ENCODE assay signal across 20 cellular contexts in the genomic region with DNA sequence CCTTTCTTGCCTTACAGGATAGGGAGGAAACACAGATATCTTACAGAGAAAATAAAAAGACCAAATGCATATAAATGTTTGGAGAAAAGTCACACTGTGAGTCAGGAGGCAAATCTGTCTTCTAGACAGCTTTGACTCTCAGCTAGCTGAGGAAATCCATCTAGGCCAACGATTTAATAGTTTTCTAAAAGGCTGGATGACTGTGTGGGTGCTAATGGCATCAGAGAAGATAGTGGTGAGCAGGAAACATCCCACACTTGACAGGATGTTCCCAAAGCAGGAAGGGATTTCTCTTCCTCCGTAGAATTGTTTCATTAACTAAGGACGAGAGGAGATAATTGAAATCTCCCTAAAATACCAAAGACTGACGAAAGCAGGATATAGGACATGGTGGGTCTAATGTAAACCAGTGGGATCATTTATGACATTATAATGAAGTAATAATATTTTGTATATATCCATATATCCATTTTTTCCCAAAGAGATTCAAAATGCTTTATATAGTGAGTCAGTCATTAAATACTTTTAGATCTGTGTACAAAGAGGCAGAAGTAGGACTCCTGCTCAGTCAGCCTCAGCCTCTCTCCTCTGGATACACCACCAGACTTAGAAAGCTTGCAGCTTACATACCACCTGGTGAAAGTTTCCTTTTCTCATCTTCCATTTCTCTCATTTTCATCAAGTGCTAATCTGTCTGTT. TPM values are rescaled to one million over a fixed set of nuclear protein-coding genes. Genes with fewer than 3 reads are reported as not detected.
DNase-seq lines count a peak whose midpoint lies in the region; ATAC-seq and TF ChIP-seq lines count a peak whose summit lies in the region.
"Had no signal": no experiment of that assay in that cellular context is flagged by ENCODE, and none has a peak within 500 bp of the region (broad histone marks: within the 10 kb centered on the region; RNA-seq: fewer than 3 reads in every experiment).

No MANE protein-coding gene starts in this region.

- intact Hi-C loops in dendritic cell treated with granulocyte-macrophage colony-stimulating factor and Interleukin-4, amounts not matched to agents 40 ng/mL and 50 ng/mL, for 4 days (cut with micrococcal nuclease): no loop called here

- H3K4me3 ChIP-seq in HEK293 (ENCODE audit: low read depth, low read length): no peak overlapping the region
- H3K4me3 ChIP-seq: left lung had no signal

- POLR2A ChIA-PET in HEK293 (lab: Yijun Ruan, JAX): no interaction called here

- no peaks in the 10 kb centered on the region for H3K9me3 ChIP-seq in HEK293 (ENCODE audit: control insufficient read depth, insufficient read depth, low read depth, low read length)
- H3K9me3 ChIP-seq: left lung had no signal

- H3K36me3 Mint-ChIP-seq in dendritic cell treated with granulocyte-macrophage colony-stimulating factor and Interleukin-4, amounts not matched to agents 40 ng/mL and 50 ng/mL, for 4 days (ENCODE audit: low read depth): peaks cover 6% of the 10 kb centered on the region
- H3K36me3 Mint-ChIP-seq in glutamatergic neuron (ENCODE audit: unreplicated experiment): no peaks in the 10 kb centered on the region
- H3K36me3 Mint-ChIP-seq: natural killer cell treated with Interleukin-12 subunit alpha and Interleukin-12 subunit beta and Interleukin-15 and Interleukin-18, amount 100 ng/mL, for 72 hours had no signal

- H3K27me3 Mint-ChIP-seq in dendritic cell treated with granulocyte-macrophage colony-stimulating factor and Interleukin-4, amounts not matched to agents 40 ng/mL and 50 ng/mL, for 4 days: no peaks in the 10 kb centered on the region
- H3K27me3 Mint-ChIP-seq in glutamatergic neuron (ENCODE audit: unreplicated experiment): no peaks in the 10 kb centered on the region
- H3K27me3 Mint-ChIP-seq: natural killer cell treated with Interleukin-12 subunit alpha and Interleukin-12 subunit beta and Interleukin-15 and Interleukin-18, amount 100 ng/mL, for 72 hours had no signal

- H3K27ac Mint-ChIP-seq in dendritic cell treated with granulocyte-macrophage colony-stimulating factor and Interleukin-4, amounts not matched to agents 40 ng/mL and 50 ng/mL, for 4 days: peak overlapping the region; percentile 47
- H3K27ac Mint-ChIP-seq in glutamatergic neuron (ENCODE audit: unreplicated experiment): no peak overlapping the region
- H3K27ac Mint-ChIP-seq: HFFc6 had no signal

- peak; percentile 32 for ATAC-seq in GM18867 (IDR thresholded peaks at IDR 0.05; ENCODE audit: unreplicated experiment)
- ATAC-seq: activated CD4-positive, CD25-positive, alpha-beta regulatory T cell treated with anti-CD3 and anti-CD28 coated beads, Interleukin-2, amount 50 U/mL, for 24 hours; left lung; natural killer cell treated with Interleukin-12 subunit alpha and Interleukin-12 subunit beta and Interleukin-15 and Interleukin-18, amount 100 ng/mL, for 72 hours had no signal

- H3K4me3 Mint-ChIP-seq in dendritic cell treated with granulocyte-macrophage colony-stimulating factor and Interleukin-4, amounts not matched to agents 40 ng/mL and 50 ng/mL, for 4 days: no peak overlapping the region
- no peak overlapping the region for H3K4me3 Mint-ChIP-seq in glutamatergic neuron (ENCODE audit: unreplicated experiment)
- H3K4me3 Mint-ChIP-seq: HFFc6; natural killer cell treated with Interleukin-12 subunit alpha and Interleukin-12 subunit beta and Interleukin-15 and Interleukin-18, amount 100 ng/mL, for 72 hours had no signal

- 0 out of 2 replicates have a peak, but pooled peaks cover under 1% of the 10 kb centered on the region for H3K4me1 ChIP-seq in HEK293 (ENCODE audit: control insufficient read depth, insufficient read depth, low read length)

- peak; percentile 10 for DNase-seq in myocyte (ENCODE audit: low read depth)
- DNase-seq in glutamatergic neuron: no peak
- no peak for DNase-seq in EL
- DNase-seq in stimulated activated naive CD4-positive, alpha-beta T cell (lab: John Stamatoyannopoulos, UW): no peak
- DNase-seq in SHP77 (lab: John Stamatoyannopoulos, UW): no peak
- DNase-seq: activated naive CD4-positive, alpha-beta T cell treated with Interleukin-2 at 50 U/mL for 16 hours; Calu3; HFFc6; KG1; left lung; NCI-H1436; NCI-H2227 treated with DMSO at 0.1 percent for 48 hours; retina; stimulated activated CD4-positive, alpha-beta T cell treated with anti-CD3 and anti-CD28 coated beads, Interleukin-2, amount 100 ng/mL, for 24 hours had no signal

- no peaks in the 10 kb centered on the region for H3K9me3 Mint-ChIP-seq in dendritic cell treated with granulocyte-macrophage colony-stimulating factor and Interleukin-4, amounts not matched to agents 40 ng/mL and 50 ng/mL, for 4 days
- H3K9me3 Mint-ChIP-seq in glutamatergic neuron (ENCODE audit: unreplicated experiment): no peaks in the 10 kb centered on the region
- H3K9me3 Mint-ChIP-seq: HFFc6; natural killer cell treated with Interleukin-12 subunit alpha and Interleukin-12 subunit beta and Interleukin-15 and Interleukin-18, amount 100 ng/mL, for 72 hours had no signal

- no peaks in the 10 kb centered on the region for H3K36me3 ChIP-seq in HEK293 (ENCODE audit: control insufficient read depth in 2 of 2, insufficient read depth in 1 of 2, low read length in 2 of 2)
- H3K36me3 ChIP-seq: left lung had no signal

- CTCF ChIA-PET in HEK293 (lab: Yijun Ruan, JAX): no interaction called here

- no peak for TF ChIP-seq CTCF in HEK293 (tag by site-specific recombination; IDR thresholded peaks at IDR 0.05)
- no peak for TF ChIP-seq CTCF in glutamatergic neuron (IDR thresholded peaks at IDR 0.05; ENCODE audit: partially characterized antibody, unreplicated experiment)

- H3K27ac ChIP-seq in HEK293 (ENCODE audit: extremely low read depth, low read depth, low read length): no peak overlapping the region
- H3K27ac ChIP-seq: HL-60 had no signal

- peaks cover 39% of the 10 kb centered on the region for H3K4me1 Mint-ChIP-seq in dendritic cell treated with granulocyte-macrophage colony-stimulating factor and Interleukin-4, amounts not matched to agents 40 ng/mL and 50 ng/mL, for 4 days (ENCODE audit: low read depth)
- H3K4me1 Mint-ChIP-seq in glutamatergic neuron (ENCODE audit: low read depth, unreplicated experiment): no peaks in the 10 kb centered on the region

TF ChIP-seq in HEK293, 187 proteins besides CTCF, POLR2A, EP300 and RAD21:
- TF ChIP-seq ZNF621 (tag by site-specific recombination; IDR thresholded peaks at IDR 0.05) (no peak), SALL2 (tag by site-specific recombination; IDR thresholded peaks at IDR 0.05; ENCODE audit: borderline replicate concordance) (no peak), ZFHX2 (tag by site-specific recombination; conservative IDR thresholded peaks at IDR 0.05) (0 out of 2 replicates have a peak, but pooled peaks have one; percentile 12), EGR2 (tag by site-specific recombination; IDR thresholded peaks at IDR 0.05; ENCODE audit: low read depth) (peak; percentile 14; the same call in 1 of the 2 replicates)
TF ChIP-seq in HEK293: peak in this region for 2.

RNA-seq across cellular contexts. Expression of gene PSMA6, which starts 44.3 kb away (rescaled TPM):
- total RNA-seq in myocyte (240 and 241 TPM in 2 replicates), glutamatergic neuron (ENCODE audit: unreplicated experiment) (148 TPM)
- polyA plus RNA-seq in myocyte (2012): 155 TPM
